ENCODE assay signal across 16 cellular contexts in the genomic region with DNA sequence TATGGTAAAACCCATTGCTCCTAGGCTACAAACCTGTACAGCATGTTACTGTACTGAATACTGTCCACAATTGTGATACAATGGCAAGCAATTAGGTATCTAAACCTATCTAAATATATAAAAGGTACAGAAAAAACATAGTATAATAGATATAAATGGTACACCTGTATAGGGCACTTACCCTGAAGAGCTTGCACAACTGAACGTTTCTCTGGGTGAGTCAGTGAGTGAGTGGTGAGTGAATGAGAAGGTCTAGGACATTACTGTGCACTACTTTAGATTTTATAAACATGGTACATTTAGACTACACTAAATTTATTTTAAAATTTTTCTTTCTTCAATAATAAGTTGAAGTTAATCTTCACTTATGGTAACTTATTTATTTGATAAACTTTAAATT.
DNase-seq lines count a peak whose midpoint lies in the region; ATAC-seq, FAIRE-seq and TF ChIP-seq lines count a peak whose summit lies in the region.
"Had no signal": no experiment of that assay in that cellular context is flagged by ENCODE, and none has a peak within 500 bp of the region (broad histone marks: within the 10 kb centered on the region; RNA-seq: fewer than 3 reads in every experiment).

No MANE protein-coding gene starts in this region.

- no peak for TF ChIP-seq POLR2A in tibial nerve (IDR thresholded peaks at IDR 0.05)

- H3K27me3 ChIP-seq in RWPE2 (ENCODE audit: insufficient read depth, poor library complexity, severe bottlenecking) (no peaks in the 10 kb centered on the region), tibial nerve (no peaks in the 10 kb centered on the region)
- H3K27me3 ChIP-seq: SJSA1 had no signal

- H3K27me3 Mint-ChIP-seq in activated T-helper 1 cell treated with anti-CD3 and anti-CD28 coated beads, Interleukin-12 subunit alpha, Interleukin-12 subunit beta, Interleukin-2, Interleukin-4 antibody, amounts not matched to agents 30 ng/mL and 10 ng/mL and 1 ng/mL, durations not matched to agents 14 hours and 24 hours and 36 hours (ENCODE audit: insufficient read depth), result no peaks in the 10 kb centered on the region
- H3K27me3 Mint-ChIP-seq: CD8-positive, alpha-beta memory T cell had no signal

- H3K9ac ChIP-seq in kidney (ENCODE audit: low read length in 2 of 2), result no peak overlapping the region

- WGBS in tibial nerve, 2 donors, result 63 to 81% methylated on average over 1 of the region's 1 CpG

- TF ChIP-seq CTCF in RWPE2 (IDR thresholded peaks at IDR 0.05; ENCODE audit: poor library complexity, severe bottlenecking) (no peak), kidney (IDR thresholded peaks at IDR 0.05; ENCODE audit: borderline replicate concordance, extremely low read depth, insufficient read depth) (no peak), tibial nerve (IDR thresholded peaks at IDR 0.05) (no peak)

- H3K27ac ChIP-seq in RWPE2 (ENCODE audit: poor library complexity, severe bottlenecking) (no peak overlapping the region), kidney (ENCODE audit: low read depth in 2 of 2, low read length in 2 of 2) (no peak overlapping the region), tibial nerve (no peak overlapping the region)
- H3K27ac ChIP-seq: PC-9, SJSA1 had no signal

- H3K4me3 ChIP-seq in RWPE2 (ENCODE audit: severe bottlenecking) (no peak overlapping the region), kidney (ENCODE audit: low read length in 2 of 2) (no peak overlapping the region), tibial nerve (no peak overlapping the region)
- H3K4me3 ChIP-seq: PC-9, SJSA1 had no signal

- H3K36me3 ChIP-seq in RWPE2 (ENCODE audit: low read depth) (no peaks in the 10 kb centered on the region), kidney (ENCODE audit: control insufficient read depth in 1 of 2, insufficient read depth in 2 of 2, low read length in 2 of 2) (no peaks in the 10 kb centered on the region), tibial nerve (no peaks in the 10 kb centered on the region)
- H3K36me3 ChIP-seq: SJSA1 had no signal

- H3K36me3 Mint-ChIP-seq in activated T-helper 1 cell treated with anti-CD3 and anti-CD28 coated beads, Interleukin-12 subunit alpha, Interleukin-12 subunit beta, Interleukin-2, Interleukin-4 antibody, amounts not matched to agents 30 ng/mL and 10 ng/mL and 1 ng/mL, durations not matched to agents 14 hours and 24 hours and 36 hours (ENCODE audit: low read depth), result no peaks in the 10 kb centered on the region
- H3K36me3 Mint-ChIP-seq: CD8-positive, alpha-beta memory T cell had no signal

- no peak for TF ChIP-seq EP300 in tibial nerve (IDR thresholded peaks at IDR 0.05)

- H3K9me3 ChIP-seq in RWPE2 (ENCODE audit: severe bottlenecking) (no peaks in the 10 kb centered on the region), kidney (ENCODE audit: control insufficient read depth in 1 of 2, low read length in 2 of 2) (no peaks in the 10 kb centered on the region), tibial nerve (no peaks in the 10 kb centered on the region)
- H3K9me3 ChIP-seq: SJSA1 had no signal

- H3K4me3 Mint-ChIP-seq in activated T-helper 1 cell treated with anti-CD3 and anti-CD28 coated beads, Interleukin-12 subunit alpha, Interleukin-12 subunit beta, Interleukin-2, Interleukin-4 antibody, amounts not matched to agents 30 ng/mL and 10 ng/mL and 1 ng/mL, durations not matched to agents 14 hours and 24 hours and 36 hours, result no peak overlapping the region
- H3K4me3 Mint-ChIP-seq: CD8-positive, alpha-beta memory T cell had no signal

- no peaks in the 10 kb centered on the region for H3K9me3 Mint-ChIP-seq in activated T-helper 1 cell treated with anti-CD3 and anti-CD28 coated beads, Interleukin-12 subunit alpha, Interleukin-12 subunit beta, Interleukin-2, Interleukin-4 antibody, amounts not matched to agents 30 ng/mL and 10 ng/mL and 1 ng/mL, durations not matched to agents 14 hours and 24 hours and 36 hours
- H3K9me3 Mint-ChIP-seq: CD8-positive, alpha-beta memory T cell had no signal

- peaks cover 4% of the 10 kb centered on the region for H3K4me1 ChIP-seq in RWPE2 (ENCODE audit: insufficient read depth, poor library complexity, severe bottlenecking)
- H3K4me1 ChIP-seq in kidney (ENCODE audit: control insufficient read depth in 1 of 2, insufficient read depth in 1 of 2, low read depth in 1 of 2, low read length in 2 of 2), result no peaks in the 10 kb centered on the region
- peaks cover 0 to 19% (median 9%) of the 10 kb centered on the region in 4 donors for H3K4me1 ChIP-seq in tibial nerve
- H3K4me1 ChIP-seq: SJSA1 had no signal

- peak; percentile 78 for FAIRE-seq in kidney (lab: Jason Lieb, UNC)
- FAIRE-seq: H54 had no signal

- H3K27ac Mint-ChIP-seq in activated T-helper 1 cell treated with anti-CD3 and anti-CD28 coated beads, Interleukin-12 subunit alpha, Interleukin-12 subunit beta, Interleukin-2, Interleukin-4 antibody, amounts not matched to agents 30 ng/mL and 10 ng/mL and 1 ng/mL, durations not matched to agents 14 hours and 24 hours and 36 hours, result no peak overlapping the region

- ATAC-seq in RWPE2 (ENCODE audit: low read depth), result peak; percentile 83

- peaks cover 30% of the 10 kb centered on the region for H3K4me1 Mint-ChIP-seq in activated T-helper 1 cell treated with anti-CD3 and anti-CD28 coated beads, Interleukin-12 subunit alpha, Interleukin-12 subunit beta, Interleukin-2, Interleukin-4 antibody, amounts not matched to agents 30 ng/mL and 10 ng/mL and 1 ng/mL, durations not matched to agents 14 hours and 24 hours and 36 hours (ENCODE audit: low read depth)

- intact Hi-C loops in kidney (cut with DNase I), result loop anchor here (10.0 kb wide), 1 partner anchor 486 kb away; no protein-coding TSS in a partner anchor
- intact Hi-C loops in activated T-helper 1 cell treated with anti-CD3 and anti-CD28 coated beads, Interleukin-12 subunit alpha, Interleukin-12 subunit beta, Interleukin-2, Interleukin-4 antibody, amounts not matched to agents 30 ng/mL and 10 ng/mL and 1 ng/mL, durations not matched to agents 14 hours and 24 hours and 36 hours (cut with micrococcal nuclease), result no loop called here

- DNase-seq in DMS153 (lab: John Stamatoyannopoulos, UW), result peak; percentile 53
- DNase-seq in NCI-H1436 treated with DMSO at 0.1 percent for 48 hours (lab: John Stamatoyannopoulos, UW), result peak; percentile 73
- no peak for DNase-seq in RWPE2 (ENCODE audit: low spot score)
- DNase-seq in kidney, result no peak
- no peak for DNase-seq in activated T-helper 1 cell treated with anti-CD3 and anti-CD28 coated beads, Interleukin-12 subunit alpha, Interleukin-12 subunit beta, Interleukin-2, Interleukin-4 antibody, amounts not matched to agents 30 ng/mL and 10 ng/mL and 1 ng/mL, durations not matched to agents 14 hours and 24 hours and 36 hours (ENCODE audit: low spot score)
- no peak for DNase-seq in NCI-H526 treated with DMSO at 0.1 percent for 48 hours (lab: John Stamatoyannopoulos, UW)
- DNase-seq in tibial nerve (ENCODE audit: low spot score in 2 of 2), result no peak
- DNase-seq: ACHN; C1 segment of cervical spinal cord; CD8-positive, alpha-beta memory T cell; DND-41; KBM-7; NCI-H510A had no signal

Comparison
In these comparisons a context has a peak if more than half of its experiments do, and no peak if none do; other contexts are left out.
1. DNase-seq: peak in DMS153 (single experiment) and NCI-H1436 treated with DMSO at 0.1 percent for 48 hours (single experiment); none in RWPE2 (single experiment), kidney (single experiment), activated T-helper 1 cell treated with anti-CD3 and anti-CD28 coated beads, Interleukin-12 subunit alpha, Interleukin-12 subunit beta, Interleukin-2, Interleukin-4 antibody, amounts not matched to agents 30 ng/mL and 10 ng/mL and 1 ng/mL, durations not matched to agents 14 hours and 24 hours and 36 hours (single experiment), NCI-H526 treated with DMSO at 0.1 percent for 48 hours (single experiment) and tibial nerve (0 of 2).